18 cellular contexts compared by ENCODE assay signal in genomic region chr19:47470447-47471195, GRCh38. TPM values are rescaled to one million over a fixed set of nuclear protein-coding genes. Genes with fewer than 3 reads are reported as not detected.
DNase-seq lines count a peak whose midpoint lies in the region; ATAC-seq lines count a peak whose summit lies in the region.
"Had no signal": no experiment of that assay in that cellular context is flagged by ENCODE, and none has a peak within 500 bp of the region (broad histone marks: within the 10 kb centered on the region; RNA-seq: fewer than 3 reads in every experiment).

No MANE protein-coding gene starts in this region.

- peaks cover 5% of the 10 kb centered on the region; the same call in 1 of the 2 replicates for H3K4me1 ChIP-seq in iPS-20b (ENCODE audit: insufficient read depth, low read length)

- intact Hi-C loops in activated CD4-positive, alpha-beta T cell treated with anti-CD3 and anti-CD28 coated beads, Interleukin-2, amount 10 ng/mL, durations not matched to agents 24 days and 14 days (cut with micrococcal nuclease), result no loop called here

- H3K4me3 Mint-ChIP-seq in activated CD4-positive, alpha-beta T cell treated with anti-CD3 and anti-CD28 coated beads, Interleukin-2, amount 10 ng/mL, durations not matched to agents 24 days and 14 days, result peak overlapping the region; percentile 2
- H3K4me3 Mint-ChIP-seq in activated naive CD8-positive, alpha-beta T cell treated with anti-CD3 and anti-CD28 coated beads for 36 hours, result peak overlapping the region; percentile 2
- peak overlapping the region; percentile 48 to 58 for H3K4me3 Mint-ChIP-seq in stimulated activated naive B cell treated with anti-CD40 and anti-IgM and Interleukin-4, amounts not matched to agents 10 μg/mL and 1 μg/mL and 100 μg/mL, for 72 hours
- H3K4me3 Mint-ChIP-seq: HFFc6 had no signal

- peak overlapping the region; percentile 78 for H3K4me3 ChIP-seq in iPS-20b (ENCODE audit: low read length)

- H3K36me3 Mint-ChIP-seq in activated CD4-positive, alpha-beta T cell treated with anti-CD3 and anti-CD28 coated beads, Interleukin-2, amount 10 ng/mL, durations not matched to agents 24 days and 14 days (ENCODE audit: low read depth), result no peaks in the 10 kb centered on the region
- H3K36me3 Mint-ChIP-seq in activated naive CD8-positive, alpha-beta T cell treated with anti-CD3 and anti-CD28 coated beads for 36 hours, result no peaks in the 10 kb centered on the region
- peaks cover 4% of the 10 kb centered on the region in 2 donors for H3K36me3 Mint-ChIP-seq in stimulated activated naive B cell treated with anti-CD40 and anti-IgM and Interleukin-4, amounts not matched to agents 10 μg/mL and 1 μg/mL and 100 μg/mL, for 72 hours

- ATAC-seq in stimulated activated naive B cell treated with anti-CD40 and anti-IgM and Interleukin-4, amounts not matched to agents 10 μg/mL and 1 μg/mL and 100 μg/mL, for 72 hours (replicated peaks), result no peak
- ATAC-seq in HG02798 (IDR thresholded peaks at IDR 0.05; ENCODE audit: poor library complexity, unreplicated experiment) (no peak), HG02610 (IDR thresholded peaks at IDR 0.05; ENCODE audit: unreplicated experiment) (no peak)

- peaks cover 9% of the 10 kb centered on the region for H3K4me1 Mint-ChIP-seq in activated CD4-positive, alpha-beta T cell treated with anti-CD3 and anti-CD28 coated beads, Interleukin-2, amount 10 ng/mL, durations not matched to agents 24 days and 14 days
- H3K4me1 Mint-ChIP-seq in activated naive CD8-positive, alpha-beta T cell treated with anti-CD3 and anti-CD28 coated beads for 36 hours, result peaks cover 11% of the 10 kb centered on the region
- peaks cover 13 to 25% of the 10 kb centered on the region in 2 donors for H3K4me1 Mint-ChIP-seq in stimulated activated naive B cell treated with anti-CD40 and anti-IgM and Interleukin-4, amounts not matched to agents 10 μg/mL and 1 μg/mL and 100 μg/mL, for 72 hours

- H3K27ac ChIP-seq in iPS-20b (ENCODE audit: low read length), result no peak overlapping the region
- H3K27ac ChIP-seq: thoracic aorta had no signal

- H3K9me3 Mint-ChIP-seq in activated CD4-positive, alpha-beta T cell treated with anti-CD3 and anti-CD28 coated beads, Interleukin-2, amount 10 ng/mL, durations not matched to agents 24 days and 14 days, result no peaks in the 10 kb centered on the region
- no peaks in the 10 kb centered on the region for H3K9me3 Mint-ChIP-seq in activated naive CD8-positive, alpha-beta T cell treated with anti-CD3 and anti-CD28 coated beads for 36 hours
- H3K9me3 Mint-ChIP-seq in stimulated activated naive B cell treated with anti-CD40 and anti-IgM and Interleukin-4, amounts not matched to agents 10 μg/mL and 1 μg/mL and 100 μg/mL, for 72 hours, result no peaks in the 10 kb centered on the region
- H3K9me3 Mint-ChIP-seq: HFFc6 had no signal

- no peak overlapping the region for H3K27ac Mint-ChIP-seq in activated CD4-positive, alpha-beta T cell treated with anti-CD3 and anti-CD28 coated beads, Interleukin-2, amount 10 ng/mL, durations not matched to agents 24 days and 14 days
- H3K27ac Mint-ChIP-seq in activated naive CD8-positive, alpha-beta T cell treated with anti-CD3 and anti-CD28 coated beads for 36 hours, result no peak overlapping the region
- H3K27ac Mint-ChIP-seq in stimulated activated naive B cell treated with anti-CD40 and anti-IgM and Interleukin-4, amounts not matched to agents 10 μg/mL and 1 μg/mL and 100 μg/mL, for 72 hours, result no peak overlapping the region
- H3K27ac Mint-ChIP-seq: HFFc6 had no signal

- H3K27me3 ChIP-seq in iPS-20b (ENCODE audit: insufficient read depth, low read length), result peaks cover 22% of the 10 kb centered on the region

- H3K9me3 ChIP-seq in iPS-20b (ENCODE audit: insufficient read depth, low read depth, low read length), result no peaks in the 10 kb centered on the region
- H3K9me3 ChIP-seq: thoracic aorta had no signal

- 0 out of 2 replicates have a peak, but pooled peaks cover 3% of the 10 kb centered on the region for H3K36me3 ChIP-seq in iPS-20b (ENCODE audit: insufficient read depth, low read depth, low read length)
- H3K36me3 ChIP-seq: thoracic aorta had no signal

- H3K27me3 Mint-ChIP-seq in activated CD4-positive, alpha-beta T cell treated with anti-CD3 and anti-CD28 coated beads, Interleukin-2, amount 10 ng/mL, durations not matched to agents 24 days and 14 days, result peaks cover 43% of the 10 kb centered on the region
- peaks cover 78% of the 10 kb centered on the region for H3K27me3 Mint-ChIP-seq in activated naive CD8-positive, alpha-beta T cell treated with anti-CD3 and anti-CD28 coated beads for 36 hours
- peaks cover 67 to 74% of the 10 kb centered on the region in 2 donors for H3K27me3 Mint-ChIP-seq in stimulated activated naive B cell treated with anti-CD40 and anti-IgM and Interleukin-4, amounts not matched to agents 10 μg/mL and 1 μg/mL and 100 μg/mL, for 72 hours

- DNase-seq in activated CD4-positive, alpha-beta T cell treated with anti-CD3 and anti-CD28 coated beads, Interleukin-2, amount 10 ng/mL, durations not matched to agents 24 days and 14 days, result no peak
- no peak for DNase-seq in activated CD4-positive, alpha-beta T cell treated with anti-CD3 and anti-CD28 coated beads for 1 hour
- DNase-seq in activated naive CD8-positive, alpha-beta T cell treated with anti-CD3 and anti-CD28 coated beads for 36 hours, result no peak
- DNase-seq in stimulated activated naive B cell treated with anti-CD40 and anti-IgM and Interleukin-4, amounts not matched to agents 10 μg/mL and 1 μg/mL and 100 μg/mL, for 72 hours, result no peak
- no peak for DNase-seq in superior temporal gyrus (ENCODE audit: extremely low spot score)
- DNase-seq: activated CD8-positive, alpha-beta memory T cell treated with anti-CD3 and anti-CD28 coated beads, Interleukin-2, amount 50 U/mL, for 4 hours; central memory CD4-positive, alpha-beta T cell; GDM1; HFFc6; kidney glomerular epithelial cell; NCI-H187 treated with DMSO at 0.1 percent for 48 hours had no signal

- H3K9ac ChIP-seq in iPS-20b (ENCODE audit: low read depth, low read length), result no peak overlapping the region

RNA-seq across cellular contexts. Expression of gene SLC8A2, which starts 1.1 kb away (rescaled TPM):
- 0.05 TPM in 1 of 2 replicates, not detected in the other for total RNA-seq in activated CD4-positive, alpha-beta T cell treated with anti-CD3 and anti-CD28 coated beads, Interleukin-2, amount 10 ng/mL, durations not matched to agents 24 days and 14 days
- under 1 TPM; 0.37 to 0.38 TPM for total RNA-seq in activated naive CD8-positive, alpha-beta T cell treated with anti-CD3 and anti-CD28 coated beads for 36 hours
- total RNA-seq: glomerular endothelial cell, HFFc6, mononuclear cell, pulmonary artery endothelial cell had no signal

RNA-seq across cellular contexts. Expression of gene KPTN, which starts 13.4 kb away (rescaled TPM):
- total RNA-seq in activated CD4-positive, alpha-beta T cell treated with anti-CD3 and anti-CD28 coated beads, Interleukin-2, amount 10 ng/mL, durations not matched to agents 24 days and 14 days, result 10.1 and 12.2 TPM in 2 replicates
- total RNA-seq in activated naive CD8-positive, alpha-beta T cell treated with anti-CD3 and anti-CD28 coated beads for 36 hours, result 10 to 100 TPM; 12.4 to 13.4 TPM

RNA-seq across cellular contexts. Expression of gene NAPA, which starts 44.2 kb away (rescaled TPM):
- 61.9 and 66.5 TPM in 2 replicates for total RNA-seq in activated CD4-positive, alpha-beta T cell treated with anti-CD3 and anti-CD28 coated beads, Interleukin-2, amount 10 ng/mL, durations not matched to agents 24 days and 14 days
- 10 to 100 TPM; 65.6 to 69.2 TPM for total RNA-seq in activated naive CD8-positive, alpha-beta T cell treated with anti-CD3 and anti-CD28 coated beads for 36 hours

RNA-seq across cellular contexts. Expression of gene MEIS3, which starts 51.3 kb away (rescaled TPM):
- total RNA-seq in activated CD4-positive, alpha-beta T cell treated with anti-CD3 and anti-CD28 coated beads, Interleukin-2, amount 10 ng/mL, durations not matched to agents 24 days and 14 days, result not detected in 2 replicates
- not detected for total RNA-seq in activated naive CD8-positive, alpha-beta T cell treated with anti-CD3 and anti-CD28 coated beads for 36 hours
- total RNA-seq: mononuclear cell had no signal

Comparison
In these comparisons a context has a peak if more than half of its experiments do, and no peak if none do; other contexts are left out.
1. H3K4me3 Mint-ChIP-seq: peak in every context shown above with its lines; median percentile 53 in stimulated activated naive B cell treated with anti-CD40 and anti-IgM and Interleukin-4, amounts not matched to agents 10 μg/mL and 1 μg/mL and 100 μg/mL, for 72 hours; 2 in activated CD4-positive, alpha-beta T cell treated with anti-CD3 and anti-CD28 coated beads, Interleukin-2, amount 10 ng/mL, durations not matched to agents 24 days and 14 days; 2 in activated naive CD8-positive, alpha-beta T cell treated with anti-CD3 and anti-CD28 coated beads for 36 hours.